In genomic region chr16:53754938-53755910, GRCh38 we compare ENCODE assay signal across 12 cellular contexts. TPM values are rescaled to one million over a fixed set of nuclear protein-coding genes. Genes with fewer than 3 reads are reported as not detected.
DNase-seq lines count a peak whose midpoint lies in the region; ATAC-seq, FAIRE-seq and TF ChIP-seq lines count a peak whose summit lies in the region.
"Had no signal": no experiment of that assay in that cellular context is flagged by ENCODE, and none has a peak within 500 bp of the region (broad histone marks: within the 10 kb centered on the region; RNA-seq: fewer than 3 reads in every experiment).

No MANE protein-coding gene starts in this region.

- H3K36me3 ChIP-seq in Caco-2 (ENCODE audit: control insufficient read depth, insufficient read depth, low read length) (no peaks in the 10 kb centered on the region), lung (ENCODE audit: control insufficient read depth in 2 of 2, insufficient read depth in 2 of 2, low read length in 2 of 2) (no peaks in the 10 kb centered on the region)
- H3K36me3 ChIP-seq: upper lobe of left lung had no signal

- intact Hi-C loops in Caco-2 (cut with micrococcal nuclease; ENCODE audit: unreplicated experiment), result loop anchor here (5.0 kb wide), 1 partner anchor 53 kb away; the partner anchor contains the start of genes FTO and RPGRIP1L
- intact Hi-C loops in CD4-positive, alpha-beta T cell (cut with DNase I, micrococcal nuclease), result no loop called here

- DNase-seq in Caco-2 (peak; percentile 64 to 85), NCI-H2029 (lab: John Stamatoyannopoulos, UW) (peak; percentile 52), lung (ENCODE audit: low spot score) (no peak), NCI-H2171 treated with DMSO at 0.1 percent for 48 hours (lab: John Stamatoyannopoulos, UW) (no peak), urothelium cell line (ENCODE audit: low spot score) (no peak)
- DNase-seq in CD4-positive, alpha-beta T cell, result no peak
- DNase-seq in stimulated activated CD4-positive, alpha-beta T cell treated with anti-CD3 and anti-CD28 coated beads, Interleukin-12 subunit alpha, Interleukin-12 subunit beta, amount 100 ng/mL, for 4 hours, result no peak
- DNase-seq: activated CD4-positive, alpha-beta T cell treated with anti-CD3 and anti-CD28 coated beads, Interleukin-2, amount 50 U/mL, for 4 hours; NCI-H526; upper lobe of left lung had no signal

- H3K9me3 ChIP-seq in Caco-2, result no peaks in the 10 kb centered on the region
- no peaks in the 10 kb centered on the region for H3K9me3 ChIP-seq in lung (ENCODE audit: control insufficient read depth in 2 of 2, insufficient read depth in 1 of 2, low read length in 1 of 2)
- no peaks in the 10 kb centered on the region for H3K9me3 ChIP-seq in CD4-positive, alpha-beta T cell (ENCODE audit: control insufficient read depth, low read length)
- H3K9me3 ChIP-seq: upper lobe of left lung had no signal

- H3K9me3 Mint-ChIP-seq in Caco-2 (ENCODE audit: unreplicated experiment), result no peaks in the 10 kb centered on the region
- no peaks in the 10 kb centered on the region for H3K9me3 Mint-ChIP-seq in CD4-positive, alpha-beta T cell

- peak overlapping the region; percentile 41 for H3K27ac ChIP-seq in angular gyrus (ENCODE audit: low read depth, low read length)
- no peak overlapping the region for H3K27ac ChIP-seq in lung (ENCODE audit: low read depth in 1 of 2, low read length in 1 of 2)
- H3K27ac ChIP-seq in CD4-positive, alpha-beta T cell (ENCODE audit: low read depth, low read length), result no peak overlapping the region
- H3K27ac ChIP-seq: upper lobe of left lung had no signal

- WGBS in lung, 2 donors, result 84 to 86% methylated on average over 10 of the region's 10 CpGs

- no peaks in the 10 kb centered on the region for H3K36me3 Mint-ChIP-seq in Caco-2 (ENCODE audit: insufficient read depth, unreplicated experiment)
- no peaks in the 10 kb centered on the region for H3K36me3 Mint-ChIP-seq in CD4-positive, alpha-beta T cell (ENCODE audit: low read depth)

- peak; percentile 53 for ATAC-seq in lung (ENCODE audit: insufficient read depth, low FRiP score)
- no peak for ATAC-seq in CD4-positive, alpha-beta T cell (ENCODE audit: poor library complexity)

- peak overlapping the region; percentile 17 for H3K4me3 Mint-ChIP-seq in Caco-2 (ENCODE audit: unreplicated experiment)
- H3K4me3 Mint-ChIP-seq in CD4-positive, alpha-beta T cell, result no peak overlapping the region

- H3K27ac Mint-ChIP-seq in Caco-2 (ENCODE audit: unreplicated experiment), result peak overlapping the region; percentile 82
- H3K27ac Mint-ChIP-seq in CD4-positive, alpha-beta T cell, result no peak overlapping the region

- POLR2A ChIA-PET in Caco-2 (lab: Charles Lee), result no interaction called here
- POLR2A ChIA-PET in CD4-positive, alpha-beta T cell (lab: Charles Lee), result no interaction called here

- no TSS peak for BruUV-seq in Caco-2 (replicated peaks; lab: Mats Ljungman, UMichigan)

- CTCF ChIA-PET in Caco-2 (lab: Charles Lee), result interaction anchor here (0.5 to 3.3 kb wide), 7 partner anchors 9 to 220 kb away, joined by 3 to 37 read pairs (median 5); no protein-coding TSS in a partner anchor
- CTCF ChIA-PET in CD4-positive, alpha-beta T cell (lab: Charles Lee), result interaction anchor here (1.3 to 1.9 kb wide), 2 partner anchors 9 to 12 kb away, joined by 3 to 4 read pairs; no protein-coding TSS in a partner anchor

- H3K4me1 ChIP-seq in Caco-2 (peaks cover 42% of the 10 kb centered on the region), lung (ENCODE audit: control insufficient read depth in 2 of 2, insufficient read depth in 2 of 2, low read length in 2 of 2) (peaks cover 8 to 17% of the 10 kb centered on the region in 2 donors)

- H3K4me1 Mint-ChIP-seq in Caco-2 (ENCODE audit: low read depth, unreplicated experiment), result peaks cover 50% of the 10 kb centered on the region
- H3K4me1 Mint-ChIP-seq in CD4-positive, alpha-beta T cell (ENCODE audit: low read depth), result peaks cover 14% of the 10 kb centered on the region

- TF ChIP-seq CTCF in Caco-2 (IDR thresholded peaks at IDR 0.05; ENCODE audit: insufficient read depth in 1 of 2, low read depth in 1 of 2, low read length in 1 of 2, severe bottlenecking in 1 of 2, unreplicated experiment in 1 of 2) (no peak), lung (IDR thresholded peaks at IDR 0.05; ENCODE audit: control extremely low read depth, extremely low read depth) (no peak)
- TF ChIP-seq CTCF in CD4-positive, alpha-beta T cell (IDR thresholded peaks at IDR 0.05), result no peak

- H3K27me3 Mint-ChIP-seq in Caco-2 (ENCODE audit: insufficient read depth, unreplicated experiment), result no peaks in the 10 kb centered on the region
- no peaks in the 10 kb centered on the region for H3K27me3 Mint-ChIP-seq in CD4-positive, alpha-beta T cell

- H3K4me3 ChIP-seq in Caco-2 (ENCODE audit: low read depth, low read length) (no peak overlapping the region), lung (no peak overlapping the region)
- H3K4me3 ChIP-seq: upper lobe of left lung had no signal

- FAIRE-seq in urothelium cell line (lab: Jason Lieb, UNC), result no peak
- FAIRE-seq: D721Med had no signal

- H3K27me3 ChIP-seq in Caco-2 (replicated peaks; ENCODE audit: control insufficient read depth, insufficient read depth, low read length) (no peaks in the 10 kb centered on the region), lung (ENCODE audit: control insufficient read depth, insufficient read depth) (no peaks in the 10 kb centered on the region)
- no peaks in the 10 kb centered on the region for H3K27me3 ChIP-seq in CD4-positive, alpha-beta T cell (ENCODE audit: control insufficient read depth, insufficient read depth, low read length)
- H3K27me3 ChIP-seq: upper lobe of left lung had no signal

RNA-seq across cellular contexts. Expression of gene FTO, which starts 51.3 kb away (rescaled TPM):
- total RNA-seq in Caco-2 (2022) (76.3 and 78.3 TPM in 2 replicates), lung (100 to 1,000 TPM in 1 of 2 donors, 10 to 100 TPM in 1; 89.8 to 145 TPM)
- 10 to 100 TPM; 12.2 to 25.6 TPM for polyA plus RNA-seq in lung
- total RNA-seq in CD4-positive, alpha-beta T cell, result 10 to 100 TPM; 36.3 to 37.9 TPM

RNA-seq across cellular contexts. Expression of gene RPGRIP1L, which starts 51.6 kb away (rescaled TPM):
- total RNA-seq in Caco-2 (2022) (16.1 and 17.8 TPM in 2 replicates), lung (10 to 100 TPM; 10.1 to 17.9 TPM)
- polyA plus RNA-seq in lung, result 1 to 10 TPM; 2.2 to 2.3 TPM
- 1 to 10 TPM; 2.4 to 2.5 TPM for total RNA-seq in CD4-positive, alpha-beta T cell

Comparison
In these comparisons a context has a peak if more than half of its experiments do, and no peak if none do; other contexts are left out.
1. DNase-seq: peak in Caco-2 (2 of 2) and NCI-H2029 (single experiment); none in lung (single experiment), CD4-positive, alpha-beta T cell (0 of 10), stimulated activated CD4-positive, alpha-beta T cell treated with anti-CD3 and anti-CD28 coated beads, Interleukin-12 subunit alpha, Interleukin-12 subunit beta, amount 100 ng/mL, for 4 hours (single experiment), NCI-H2171 treated with DMSO at 0.1 percent for 48 hours (single experiment) and urothelium cell line (single experiment).